In genomic region chr13:91792054-91792453, GRCh38 we compare ENCODE assay signal across 24 cellular contexts.
A peak's percentile ranks its signal among the peaks of the same experiment; 100 is the strongest.
DNase-seq lines count a peak whose midpoint lies in the region; ATAC-seq, FAIRE-seq and TF ChIP-seq lines count a peak whose summit lies in the region.
"Had no signal": no experiment of that assay in that cellular context is flagged by ENCODE, and none has a peak within 500 bp of the region (broad histone marks: within the 10 kb centered on the region; RNA-seq: fewer than 3 reads in every experiment).

No MANE protein-coding gene starts in this region.

- H4K20me1 ChIP-seq in astrocyte (ENCODE audit: insufficient read depth, low read length): no peaks in the 10 kb centered on the region
- H4K20me1 ChIP-seq: BLaER1 treated with 17β-estradiol and CSF1 and Interleukin-3, amounts not matched to agents 10 nM and 100 nM had no signal

- ATAC-seq in GM18870 (IDR thresholded peaks at IDR 0.05; ENCODE audit: unreplicated experiment) (peak; percentile 65), GM19395 (IDR thresholded peaks at IDR 0.05; ENCODE audit: unreplicated experiment) (no peak)
- ATAC-seq: A549; CD8-positive, alpha-beta T cell; GM12878 had no signal

- no peaks in the 10 kb centered on the region for H3K27me3 Mint-ChIP-seq in astrocyte (ENCODE audit: low read depth, unreplicated experiment)
- H3K27me3 Mint-ChIP-seq: B cell; CD4-positive, alpha-beta T cell had no signal

- H3K4me3 Mint-ChIP-seq in astrocyte (ENCODE audit: unreplicated experiment): no peak overlapping the region
- H3K4me3 Mint-ChIP-seq: B cell; CD4-positive, alpha-beta T cell; CD8-positive, alpha-beta T cell had no signal

- no peaks in the 10 kb centered on the region for H3K4me1 ChIP-seq in astrocyte (ENCODE audit: insufficient read depth, low read length)
- H3K4me1 ChIP-seq: A549; BLaER1 treated with 17β-estradiol and CSF1 and Interleukin-3, amounts not matched to agents 10 nM and 100 nM; Caco-2 had no signal

- H3K27ac Mint-ChIP-seq in astrocyte (ENCODE audit: unreplicated experiment): no peak overlapping the region
- H3K27ac Mint-ChIP-seq: B cell; CD4-positive, alpha-beta T cell; CD8-positive, alpha-beta T cell had no signal

- no peak overlapping the region for H3K27ac ChIP-seq in astrocyte (ENCODE audit: low read depth, low read length)
- H3K27ac ChIP-seq: 22Rv1; A549; BLaER1 treated with 17β-estradiol and CSF1 and Interleukin-3, amounts not matched to agents 10 nM and 100 nM; C4-2B had no signal

- H3K4me2 ChIP-seq in astrocyte (ENCODE audit: low read length): no peak overlapping the region
- H3K4me2 ChIP-seq: A549; BLaER1 treated with 17β-estradiol and CSF1 and Interleukin-3, amounts not matched to agents 10 nM and 100 nM had no signal

- H3K79me2 ChIP-seq in astrocyte (ENCODE audit: insufficient read depth, low read length): no peaks in the 10 kb centered on the region

- peak; percentile 49 for FAIRE-seq in astrocyte (lab: Jason Lieb, UNC)
- FAIRE-seq: A549, GM12878 had no signal

- H3K36me3 Mint-ChIP-seq in astrocyte (ENCODE audit: low read depth, unreplicated experiment): no peaks in the 10 kb centered on the region
- H3K36me3 Mint-ChIP-seq: CD8-positive, alpha-beta T cell had no signal

- H3K4me1 Mint-ChIP-seq in astrocyte (ENCODE audit: low read depth, unreplicated experiment): no peaks in the 10 kb centered on the region
- H3K4me1 Mint-ChIP-seq: B cell had no signal

- no peak overlapping the region for H3K4me3 ChIP-seq in astrocyte (ENCODE audit: insufficient read depth, low read depth, low read length)
- H3K4me3 ChIP-seq: A549; BLaER1 treated with 17β-estradiol and CSF1 and Interleukin-3, amounts not matched to agents 10 nM and 100 nM; GM12878 had no signal

- no peak overlapping the region for H2AFZ ChIP-seq in astrocyte (ENCODE audit: low read depth, low read length)

- TF ChIP-seq CTCF in astrocyte (IDR thresholded peaks at IDR 0.05; ENCODE audit: insufficient read depth, low read depth, low read length): no peak

- intact Hi-C loops in head of caudate nucleus (cut with DNase I): no loop called here

- H3K9me3 ChIP-seq in astrocyte (ENCODE audit: insufficient read depth, low read depth, low read length): no peaks in the 10 kb centered on the region
- H3K9me3 ChIP-seq: A549; BLaER1 treated with 17β-estradiol and CSF1 and Interleukin-3, amounts not matched to agents 10 nM and 100 nM; Caco-2 had no signal

- no peak overlapping the region for H3K9ac ChIP-seq in astrocyte (ENCODE audit: low read length)
- H3K9ac ChIP-seq: BLaER1 treated with 17β-estradiol and CSF1 and Interleukin-3, amounts not matched to agents 10 nM and 100 nM had no signal

- DNase-seq in NCI-H82 (lab: John Stamatoyannopoulos, UW) (peak; percentile 27), NCI-H82 treated with DMSO at 0.1 percent for 48 hours (lab: John Stamatoyannopoulos, UW; ENCODE audit: unreplicated experiment) (no peak), astrocyte (ENCODE audit: low read depth) (no peak), head of caudate nucleus (no peak)
- DNase-seq: AML-193; Caco-2; Calu3; CD4-positive, alpha-beta T cell; CD8-positive, alpha-beta T cell; DMS 273 treated with DMSO at 0.1 percent for 48 hours; DMS153; DMS53; DMS79; DND-41; EL; GDM1 had no signal

- no peaks in the 10 kb centered on the region for H3K36me3 ChIP-seq in astrocyte (ENCODE audit: insufficient read depth, low read length)
- H3K36me3 ChIP-seq: BLaER1 treated with 17β-estradiol and CSF1 and Interleukin-3, amounts not matched to agents 10 nM and 100 nM had no signal

- no peaks in the 10 kb centered on the region for H3K27me3 ChIP-seq in astrocyte (ENCODE audit: insufficient read depth, low read length)
- H3K27me3 ChIP-seq: BLaER1 treated with 17β-estradiol and CSF1 and Interleukin-3, amounts not matched to agents 10 nM and 100 nM had no signal

- no peaks in the 10 kb centered on the region for H3K9me3 Mint-ChIP-seq in astrocyte (ENCODE audit: unreplicated experiment)
- H3K9me3 Mint-ChIP-seq: CD8-positive, alpha-beta T cell had no signal
